In genomic region chr16:11757671-11758545, GRCh38 we compare ENCODE assay signal across 11 cellular contexts. TPM values are rescaled to one million over a fixed set of nuclear protein-coding genes. Genes with fewer than 3 reads are reported as not detected.
DNase-seq lines count a peak whose midpoint lies in the region; FAIRE-seq and TF ChIP-seq lines count a peak whose summit lies in the region.
"Had no signal": no experiment of that assay in that cellular context is flagged by ENCODE, and none has a peak within 500 bp of the region (broad histone marks: within the 10 kb centered on the region; RNA-seq: fewer than 3 reads in every experiment).

No MANE protein-coding gene starts in this region.

- no peak for TF ChIP-seq CTCF in AG04450 (IDR thresholded peaks at IDR 0.05; ENCODE audit: low read depth, low read length)
- no peak for TF ChIP-seq CTCF in breast epithelium (IDR thresholded peaks at IDR 0.05)
- TF ChIP-seq CTCF in mesothelial cell of epicardium (IDR thresholded peaks at IDR 0.05; ENCODE audit: unreplicated experiment) = no peak

- H3K36me3 ChIP-seq in breast epithelium = peaks cover 5% of the 10 kb centered on the region

- FAIRE-seq in HTR-8/SVneo (lab: Jason Lieb, UNC) = no peak

- H3K4me3 Mint-ChIP-seq in mesothelial cell of epicardium = no peak overlapping the region

- peaks cover 29% of the 10 kb centered on the region for H3K4me1 Mint-ChIP-seq in mesothelial cell of epicardium

- H3K4me3 ChIP-seq in AG04450 (ENCODE audit: low read depth, low read length) = no peak overlapping the region
- H3K4me3 ChIP-seq in breast epithelium = no peak overlapping the region
- H3K4me3 ChIP-seq: coronary artery, psoas muscle had no signal

- H3K27ac ChIP-seq in AG04450 (ENCODE audit: low read depth, low read length) = peak overlapping the region; percentile 11
- peak overlapping the region; percentile 6 to 21 for H3K27ac ChIP-seq in breast epithelium
- H3K27ac ChIP-seq: psoas muscle had no signal

- peaks cover 0 to 6% of the 10 kb centered on the region in 2 donors for H3K4me1 ChIP-seq in breast epithelium
- H3K4me1 ChIP-seq: psoas muscle had no signal

- no peaks in the 10 kb centered on the region for H3K9me3 Mint-ChIP-seq in mesothelial cell of epicardium

- H3K27me3 ChIP-seq in AG04450 (ENCODE audit: control insufficient read depth, insufficient read depth, low read length) = no peaks in the 10 kb centered on the region
- no peaks in the 10 kb centered on the region for H3K27me3 ChIP-seq in breast epithelium

- POLR2A ChIA-PET in AG04450 (lab: Yijun Ruan, JAX) = interaction anchor here (0.5 to 1.6 kb wide), 2 partner anchors 15 to 16 kb away, joined by 4 to 7 read pairs; partner anchors contain the start of gene TXNDC11

- CTCF ChIA-PET in AG04450 (lab: Charles Lee) = interaction anchor here (1.3 kb wide), 1 partner anchor 351 kb away, joined by 3 read pairs; no protein-coding TSS in a partner anchor

- TF ChIP-seq POLR2A in breast epithelium (IDR thresholded peaks at IDR 0.05) = no peak

- H3K9me3 ChIP-seq in AG04450 (ENCODE audit: control insufficient read depth, insufficient read depth, low read length) = no peaks in the 10 kb centered on the region
- H3K9me3 ChIP-seq in breast epithelium = no peaks in the 10 kb centered on the region
- H3K9me3 ChIP-seq: psoas muscle had no signal

- H3K36me3 Mint-ChIP-seq in mesothelial cell of epicardium = peaks cover 49% of the 10 kb centered on the region

- intact Hi-C loops in breast epithelium (cut with DNase I; ENCODE audit: low total_unique reads) = no loop called here

- H3K27ac Mint-ChIP-seq in mesothelial cell of epicardium = peak overlapping the region; percentile 86

- DNase-seq in AG04450 (ENCODE audit: low read depth, low spot score) = peak; percentile 26
- DNase-seq in HTR-8/SVneo (ENCODE audit: insufficient read length, low spot score) = peak; percentile 29
- DNase-seq in breast epithelium (ENCODE audit: low spot score in 2 of 2) = no peak
- no peak for DNase-seq in mesothelial cell of epicardium (ENCODE audit: low spot score in 2 of 2, unreplicated experiment in 2 of 2)
- no peak for DNase-seq in medulla oblongata (ENCODE audit: extremely low spot score)
- no peak for DNase-seq in NCI-H146 (lab: John Stamatoyannopoulos, UW)
- no peak for DNase-seq in NCI-H187 treated with DMSO at 0.1 percent for 48 hours (lab: John Stamatoyannopoulos, UW)
- DNase-seq in GDM1 (lab: John Stamatoyannopoulos, UW) = no peak
- DNase-seq: NCI-H2107, psoas muscle had no signal

- no peaks in the 10 kb centered on the region for H3K27me3 Mint-ChIP-seq in mesothelial cell of epicardium (ENCODE audit: low read depth)

RNA-seq across cellular contexts. Expression of gene TXNDC11, which starts 15.3 kb away (rescaled TPM):
- 35.8 and 37.7 TPM in 2 replicates for polyA plus RNA-seq in AG04450 (2011; rRNA removed)
- 23.1 and 28.4 TPM in 2 replicates for polyA minus RNA-seq in AG04450 (2011; rRNA and poly(A)+ RNA removed)
- total RNA-seq in breast epithelium = 10 to 100 TPM; 38.6 to 53.7 (median 47.9) TPM
- total RNA-seq in mesothelial cell of epicardium = 27.5 to 30.5 TPM (median 27.8 TPM) in 3 replicates

RNA-seq across cellular contexts. Expression of gene ZC3H7A, which starts 39.1 kb away (rescaled TPM):
- 66.9 and 72.6 TPM in 2 replicates for polyA plus RNA-seq in AG04450 (2011; rRNA removed)
- polyA minus RNA-seq in AG04450 (2011; rRNA and poly(A)+ RNA removed) = 32.0 and 40.6 TPM in 2 replicates
- total RNA-seq in breast epithelium (10 to 100 TPM; 58.4 to 70.7 (median 67.5) TPM), mesothelial cell of epicardium (57.6 to 70.7 TPM (median 66.7 TPM) in 3 replicates)

Comparison
In these comparisons a context has a peak if more than half of its experiments do, and no peak if none do; other contexts are left out.
1. DNase-seq: peak in AG04450 (single experiment) and HTR-8/SVneo (single experiment); none in breast epithelium (0 of 2), mesothelial cell of epicardium (0 of 2), medulla oblongata (single experiment), NCI-H146 (single experiment), NCI-H187 treated with DMSO at 0.1 percent for 48 hours (single experiment) and GDM1 (single experiment).